In genomic region chr12:15011162-15011561, GRCh38 we compare ENCODE assay signal across 11 cellular contexts. TPM values are rescaled to one million over a fixed set of nuclear protein-coding genes. Genes with fewer than 3 reads are reported as not detected.
DNase-seq lines count a peak whose midpoint lies in the region; ATAC-seq, FAIRE-seq and TF ChIP-seq lines count a peak whose summit lies in the region.
"Had no signal": no experiment of that assay in that cellular context is flagged by ENCODE, and none has a peak within 500 bp of the region (broad histone marks: within the 10 kb centered on the region; RNA-seq: fewer than 3 reads in every experiment).

No MANE protein-coding gene starts in this region.

- peaks cover 0 to 8% (median 0%) of the 10 kb centered on the region in 4 donors for H3K4me1 ChIP-seq in transverse colon

- H3K4me3 ChIP-seq in kidney epithelial cell (ENCODE audit: low read depth, low read length), result no peak overlapping the region
- H3K4me3 ChIP-seq in transverse colon, result no peak overlapping the region

- TF ChIP-seq POLR2A in transverse colon (IDR thresholded peaks at IDR 0.05), result no peak

- intact Hi-C loops in activated T-helper 1 cell treated with anti-CD3 and anti-CD28 coated beads, Interleukin-12 subunit alpha, Interleukin-12 subunit beta, Interleukin-2, Interleukin-4 antibody, amounts not matched to agents 30 ng/mL and 10 ng/mL and 1 ng/mL, durations not matched to agents 14 hours and 24 hours and 36 hours (cut with micrococcal nuclease), result no loop called here
- intact Hi-C loops in transverse colon (cut with DNase I; ENCODE audit: low total_unique reads), result no loop called here

- H3K9me3 ChIP-seq in transverse colon, result no peaks in the 10 kb centered on the region

- no peak overlapping the region for H3K27ac Mint-ChIP-seq in activated T-helper 1 cell treated with anti-CD3 and anti-CD28 coated beads, Interleukin-12 subunit alpha, Interleukin-12 subunit beta, Interleukin-2, Interleukin-4 antibody, amounts not matched to agents 30 ng/mL and 10 ng/mL and 1 ng/mL, durations not matched to agents 14 hours and 24 hours and 36 hours
- H3K27ac Mint-ChIP-seq: T-cell had no signal

- H3K9me3 Mint-ChIP-seq in activated T-helper 1 cell treated with anti-CD3 and anti-CD28 coated beads, Interleukin-12 subunit alpha, Interleukin-12 subunit beta, Interleukin-2, Interleukin-4 antibody, amounts not matched to agents 30 ng/mL and 10 ng/mL and 1 ng/mL, durations not matched to agents 14 hours and 24 hours and 36 hours, result no peaks in the 10 kb centered on the region
- H3K9me3 Mint-ChIP-seq: T-cell had no signal

- FAIRE-seq in D721Med (lab: Jason Lieb, UNC) (no peak), urothelium cell line (lab: Jason Lieb, UNC) (no peak)

- peak; percentile 71 for ATAC-seq in GM21526 (IDR thresholded peaks at IDR 0.05; ENCODE audit: low FRiP score, unreplicated experiment)
- ATAC-seq: T-cell had no signal

- H3K27me3 ChIP-seq in kidney epithelial cell (ENCODE audit: control insufficient read depth, insufficient read depth, low read length) (peaks cover 2% of the 10 kb centered on the region), transverse colon (no peaks in the 10 kb centered on the region)

- in situ Hi-C loops in transverse colon (cut with MboI; ENCODE audit: low pct_ligation_motif_present in 1 of 4, low pct_unique_long_range_greater_than_20kb in 1 of 4, low sequenced_read_pairs in 3 of 4), result loop anchor here in 1 of 4 donors (25.0 kb wide), 1 partner anchor 501 kb away; no protein-coding TSS in a partner anchor

- H3K27ac ChIP-seq in transverse colon, result no peak overlapping the region

- TF ChIP-seq CTCF in D721Med (IDR thresholded peaks at IDR 0.05; ENCODE audit: insufficient read depth, missing control alignments) (peak; percentile 5), kidney epithelial cell (IDR thresholded peaks at IDR 0.05; ENCODE audit: insufficient read depth, low read length, poor library complexity, severe bottlenecking) (peak; percentile 12), transverse colon (IDR thresholded peaks at IDR 0.05) (peak in 1 of 5 experiments; percentile 10)

- no peaks in the 10 kb centered on the region for H3K36me3 Mint-ChIP-seq in activated T-helper 1 cell treated with anti-CD3 and anti-CD28 coated beads, Interleukin-12 subunit alpha, Interleukin-12 subunit beta, Interleukin-2, Interleukin-4 antibody, amounts not matched to agents 30 ng/mL and 10 ng/mL and 1 ng/mL, durations not matched to agents 14 hours and 24 hours and 36 hours (ENCODE audit: low read depth)
- H3K36me3 Mint-ChIP-seq: T-cell had no signal

- H3K27me3 Mint-ChIP-seq in activated T-helper 1 cell treated with anti-CD3 and anti-CD28 coated beads, Interleukin-12 subunit alpha, Interleukin-12 subunit beta, Interleukin-2, Interleukin-4 antibody, amounts not matched to agents 30 ng/mL and 10 ng/mL and 1 ng/mL, durations not matched to agents 14 hours and 24 hours and 36 hours (ENCODE audit: insufficient read depth), result peaks cover 24% of the 10 kb centered on the region

- H3K4me3 Mint-ChIP-seq in activated T-helper 1 cell treated with anti-CD3 and anti-CD28 coated beads, Interleukin-12 subunit alpha, Interleukin-12 subunit beta, Interleukin-2, Interleukin-4 antibody, amounts not matched to agents 30 ng/mL and 10 ng/mL and 1 ng/mL, durations not matched to agents 14 hours and 24 hours and 36 hours, result no peak overlapping the region
- H3K4me3 Mint-ChIP-seq: T-cell had no signal

- no peak for TF ChIP-seq EP300 in transverse colon (IDR thresholded peaks at IDR 0.05; ENCODE audit: low read depth)

- DNase-seq in D721Med (ENCODE audit: insufficient read length, low spot score), result no peak
- DNase-seq in RKO (ENCODE audit: low spot score), result peak; percentile 22
- no peak for DNase-seq in kidney epithelial cell (ENCODE audit: low read depth)
- no peak for DNase-seq in activated T-helper 1 cell treated with anti-CD3 and anti-CD28 coated beads, Interleukin-12 subunit alpha, Interleukin-12 subunit beta, Interleukin-2, Interleukin-4 antibody, amounts not matched to agents 30 ng/mL and 10 ng/mL and 1 ng/mL, durations not matched to agents 14 hours and 24 hours and 36 hours (ENCODE audit: low spot score)
- no peak for DNase-seq in transverse colon
- no peak for DNase-seq in urothelium cell line (ENCODE audit: low spot score)
- no peak for DNase-seq in medulla oblongata (ENCODE audit: extremely low spot score)
- DNase-seq: activated T-cell treated with anti-CD3 and anti-CD28 coated beads for 4 hours, posterior cingulate gyrus, T-cell had no signal

- no peaks in the 10 kb centered on the region for H3K36me3 ChIP-seq in kidney epithelial cell (ENCODE audit: control insufficient read depth, insufficient read depth, low read length)
- H3K36me3 ChIP-seq in transverse colon, result no peaks in the 10 kb centered on the region

- no peaks in the 10 kb centered on the region for H3K4me1 Mint-ChIP-seq in activated T-helper 1 cell treated with anti-CD3 and anti-CD28 coated beads, Interleukin-12 subunit alpha, Interleukin-12 subunit beta, Interleukin-2, Interleukin-4 antibody, amounts not matched to agents 30 ng/mL and 10 ng/mL and 1 ng/mL, durations not matched to agents 14 hours and 24 hours and 36 hours (ENCODE audit: low read depth)
- H3K4me1 Mint-ChIP-seq: T-cell had no signal

RNA-seq across cellular contexts. Expression of gene PDE6H, which starts 38.3 kb away (rescaled TPM):
- total RNA-seq in kidney epithelial cell, result not detected in 2 replicates
- total RNA-seq in activated T-helper 1 cell treated with anti-CD3 and anti-CD28 coated beads, Interleukin-12 subunit alpha, Interleukin-12 subunit beta, Interleukin-2, Interleukin-4 antibody, amounts not matched to agents 30 ng/mL and 10 ng/mL and 1 ng/mL, durations not matched to agents 14 hours and 24 hours and 36 hours, result not detected in 2 replicates
- not detected for total RNA-seq in transverse colon
- total RNA-seq: T-cell had no signal

RNA-seq across cellular contexts. Expression of gene ARHGDIB, which starts 49.8 kb away (rescaled TPM):
- total RNA-seq in kidney epithelial cell (10.4 and 13.8 TPM in 2 replicates), transverse colon (10 to 100 TPM; 36.7 to 69.5 (median 48.3) TPM)
- 494 and 511 TPM in 2 replicates for total RNA-seq in activated T-helper 1 cell treated with anti-CD3 and anti-CD28 coated beads, Interleukin-12 subunit alpha, Interleukin-12 subunit beta, Interleukin-2, Interleukin-4 antibody, amounts not matched to agents 30 ng/mL and 10 ng/mL and 1 ng/mL, durations not matched to agents 14 hours and 24 hours and 36 hours
